ENCODE assay signal across 9 cellular contexts in the genomic region with DNA sequence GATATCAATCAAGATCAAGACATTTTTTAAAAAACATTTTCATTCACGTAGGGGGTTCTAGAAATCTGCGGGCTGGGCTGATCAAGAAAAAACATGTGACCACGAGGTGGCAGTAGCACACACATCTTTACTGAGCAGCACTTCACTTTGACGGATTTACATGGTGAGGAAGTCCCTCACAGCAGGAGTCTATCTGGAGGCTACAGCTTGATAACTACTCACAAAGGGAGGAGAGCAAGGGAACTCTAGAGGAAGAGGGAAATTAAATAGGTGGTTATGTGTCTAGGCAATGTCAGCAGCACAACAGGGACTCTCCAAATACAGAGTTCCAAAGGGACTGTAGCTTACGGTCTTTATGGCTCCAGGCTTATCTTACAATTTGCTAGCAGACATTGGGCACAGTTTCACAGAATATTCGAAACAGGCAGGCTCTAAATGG.
DNase-seq lines count a peak whose midpoint lies in the region; ATAC-seq and TF ChIP-seq lines count a peak whose summit lies in the region.
"Had no signal": no experiment of that assay in that cellular context is flagged by ENCODE, and none has a peak within 500 bp of the region (broad histone marks: within the 10 kb centered on the region; RNA-seq: fewer than 3 reads in every experiment).

No MANE protein-coding gene starts in this region.

- TF ChIP-seq CTCF in kidney epithelial cell (IDR thresholded peaks at IDR 0.05; ENCODE audit: insufficient read depth, low read length, poor library complexity, severe bottlenecking), result peak; percentile 30
- peak in 4 of 6 experiments; percentile 10 to 36 (median 23) for TF ChIP-seq CTCF in upper lobe of left lung (IDR thresholded peaks at IDR 0.05)

- H3K27me3 ChIP-seq in kidney epithelial cell (ENCODE audit: control insufficient read depth, insufficient read depth, low read length) (no peaks in the 10 kb centered on the region), upper lobe of left lung (no peaks in the 10 kb centered on the region)

- intact Hi-C loops in activated CD4-positive, alpha-beta T cell treated with anti-CD3 and anti-CD28 coated beads for 36 hours (cut with DNase I, micrococcal nuclease), result loop anchor here in 1 of 2 experiments (1.0 to 10.0 kb wide), 3 partner anchors 315 to 837 kb away; no protein-coding TSS in a partner anchor

- no peak for TF ChIP-seq EP300 in upper lobe of left lung (IDR thresholded peaks at IDR 0.05)

- peak; percentile 67 for DNase-seq in activated CD4-positive, alpha-beta T cell treated with anti-CD3 and anti-CD28 coated beads for 36 hours
- no peak for DNase-seq in activated CD4-positive, alpha-beta T cell treated with anti-CD3 and anti-CD28 coated beads, Interleukin-2, amount 50 U/mL, for 4 hours
- DNase-seq in HK-2 (ENCODE audit: unreplicated experiment) (peak; percentile 41), NCI-H526 treated with DMSO at 0.1 percent for 48 hours (lab: John Stamatoyannopoulos, UW) (peak; percentile 54), kidney epithelial cell (ENCODE audit: low read depth) (no peak), upper lobe of left lung (no peak)
- DNase-seq in activated naive CD4-positive, alpha-beta T cell treated with anti-CD3 and anti-CD28 coated beads, Interleukin-2, amount 10 ng/mL, durations not matched to agents 7 days and 5 days, result peak; percentile 52

- H3K9me3 Mint-ChIP-seq in activated CD4-positive, alpha-beta T cell treated with anti-CD3 and anti-CD28 coated beads for 36 hours (ENCODE audit: low read depth), result no peaks in the 10 kb centered on the region
- H3K9me3 Mint-ChIP-seq in activated naive CD4-positive, alpha-beta T cell treated with anti-CD3 and anti-CD28 coated beads, Interleukin-2, amount 10 ng/mL, durations not matched to agents 7 days and 5 days, result no peaks in the 10 kb centered on the region

- H3K27ac Mint-ChIP-seq in activated CD4-positive, alpha-beta T cell treated with anti-CD3 and anti-CD28 coated beads for 36 hours, result no peak overlapping the region
- H3K27ac Mint-ChIP-seq in activated naive CD4-positive, alpha-beta T cell treated with anti-CD3 and anti-CD28 coated beads, Interleukin-2, amount 10 ng/mL, durations not matched to agents 7 days and 5 days, result no peak overlapping the region

- CTCF ChIA-PET in activated CD4-positive, alpha-beta T cell treated with anti-CD3 and anti-CD28 coated beads for 36 hours (lab: Charles Lee), result interaction anchor here (0.7 to 1.6 kb wide), 10 partner anchors 18 to 1416 kb away, joined by 3 to 5 read pairs (median 3); a partner anchor contains a TSS
- CTCF ChIA-PET in activated naive CD4-positive, alpha-beta T cell treated with anti-CD3 and anti-CD28 coated beads, Interleukin-2, amount 10 ng/mL, durations not matched to agents 7 days and 5 days (lab: Charles Lee), result interaction anchor here (0.9 kb wide), 3 partner anchors 25 to 380 kb away, joined by 3 read pairs; no protein-coding TSS in a partner anchor

- WGBS in upper lobe of left lung, 2 donors, result 42 to 46% methylated on average over 6 of the region's 6 CpGs

- no peak for TF ChIP-seq POLR2A in upper lobe of left lung (IDR thresholded peaks at IDR 0.05)

- H3K4me1 Mint-ChIP-seq in activated CD4-positive, alpha-beta T cell treated with anti-CD3 and anti-CD28 coated beads for 36 hours, result no peaks in the 10 kb centered on the region
- H3K4me1 Mint-ChIP-seq in activated naive CD4-positive, alpha-beta T cell treated with anti-CD3 and anti-CD28 coated beads, Interleukin-2, amount 10 ng/mL, durations not matched to agents 7 days and 5 days, result no peaks in the 10 kb centered on the region

- peaks cover 0 to 8% (median 4%) of the 10 kb centered on the region in 4 donors for H3K9me3 ChIP-seq in upper lobe of left lung

- H3K36me3 ChIP-seq in kidney epithelial cell (ENCODE audit: control insufficient read depth, insufficient read depth, low read length) (no peaks in the 10 kb centered on the region), upper lobe of left lung (no peaks in the 10 kb centered on the region)

- no peak overlapping the region for H3K4me3 ChIP-seq in kidney epithelial cell (ENCODE audit: low read depth, low read length)
- no peak overlapping the region for H3K4me3 ChIP-seq in upper lobe of left lung

- H3K4me1 ChIP-seq in upper lobe of left lung, result no peaks in the 10 kb centered on the region

- H3K36me3 Mint-ChIP-seq in activated CD4-positive, alpha-beta T cell treated with anti-CD3 and anti-CD28 coated beads for 36 hours (ENCODE audit: low read depth), result no peaks in the 10 kb centered on the region
- no peaks in the 10 kb centered on the region for H3K36me3 Mint-ChIP-seq in activated naive CD4-positive, alpha-beta T cell treated with anti-CD3 and anti-CD28 coated beads, Interleukin-2, amount 10 ng/mL, durations not matched to agents 7 days and 5 days

- POLR2A ChIA-PET in activated CD4-positive, alpha-beta T cell treated with anti-CD3 and anti-CD28 coated beads for 36 hours (lab: Charles Lee), result no interaction called here

- peaks cover 1% of the 10 kb centered on the region for H3K27me3 Mint-ChIP-seq in activated CD4-positive, alpha-beta T cell treated with anti-CD3 and anti-CD28 coated beads for 36 hours
- no peaks in the 10 kb centered on the region for H3K27me3 Mint-ChIP-seq in activated naive CD4-positive, alpha-beta T cell treated with anti-CD3 and anti-CD28 coated beads, Interleukin-2, amount 10 ng/mL, durations not matched to agents 7 days and 5 days

- peak; percentile 49 for ATAC-seq in activated CD4-positive, alpha-beta T cell treated with anti-CD3 and anti-CD28 coated beads for 36 hours
- ATAC-seq in GM21423 (IDR thresholded peaks at IDR 0.05; ENCODE audit: unreplicated experiment) (peak; percentile 78), upper lobe of left lung (ENCODE audit: low FRiP score in 2 of 2) (peak in 1 of 2 donors; percentile 50)

- H3K4me3 Mint-ChIP-seq in activated CD4-positive, alpha-beta T cell treated with anti-CD3 and anti-CD28 coated beads for 36 hours, result no peak overlapping the region
- H3K4me3 Mint-ChIP-seq in activated naive CD4-positive, alpha-beta T cell treated with anti-CD3 and anti-CD28 coated beads, Interleukin-2, amount 10 ng/mL, durations not matched to agents 7 days and 5 days, result no peak overlapping the region

- H3K27ac ChIP-seq in upper lobe of left lung, result no peak overlapping the region
- H3K27ac ChIP-seq: epithelial cell of prostate had no signal

Comparison
In these comparisons a context has a peak if more than half of its experiments do, and no peak if none do; other contexts are left out.
1. DNase-seq: peak in activated CD4-positive, alpha-beta T cell treated with anti-CD3 and anti-CD28 coated beads for 36 hours (single experiment), HK-2 (single experiment), NCI-H526 treated with DMSO at 0.1 percent for 48 hours (single experiment) and activated naive CD4-positive, alpha-beta T cell treated with anti-CD3 and anti-CD28 coated beads, Interleukin-2, amount 10 ng/mL, durations not matched to agents 7 days and 5 days (single experiment); none in activated CD4-positive, alpha-beta T cell treated with anti-CD3 and anti-CD28 coated beads, Interleukin-2, amount 50 U/mL, for 4 hours (0 of 2), kidney epithelial cell (single experiment) and upper lobe of left lung (0 of 2).